In the genomic region with DNA sequence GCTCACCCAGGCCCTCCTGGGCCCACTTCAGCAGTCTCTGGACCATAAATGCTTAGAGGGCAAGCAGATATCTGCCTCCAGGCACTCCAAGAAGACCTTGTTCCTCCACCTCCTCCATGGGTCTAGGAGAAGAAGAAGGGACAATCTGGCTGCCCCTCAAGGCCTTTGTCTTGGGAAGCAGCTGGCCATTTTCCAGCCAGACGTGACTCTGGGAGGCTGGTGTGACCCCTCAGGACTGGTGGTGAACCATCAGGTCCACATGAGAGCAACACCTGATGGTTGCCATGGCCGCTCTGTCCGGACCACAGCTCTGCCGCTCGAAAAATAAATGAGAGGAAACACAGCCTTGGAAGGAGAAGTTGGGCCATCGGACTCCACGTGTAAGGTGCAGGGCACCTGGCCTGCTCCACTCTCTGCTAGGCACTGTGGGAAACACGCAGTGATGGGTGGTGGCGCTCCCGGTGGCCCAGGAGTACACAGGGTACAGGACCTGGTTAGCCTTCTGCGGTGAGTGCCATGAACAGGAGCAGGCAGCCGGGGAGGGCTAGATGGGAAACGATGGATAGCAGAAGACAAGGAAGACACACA, we compare ENCODE assay signal across 26 cellular contexts. TPM values are rescaled to one million over a fixed set of nuclear protein-coding genes. Genes with fewer than 3 reads are reported as not detected.
"Had no signal": no experiment of that assay in that cellular context is flagged by ENCODE, and none has a peak within 500 bp of the region (broad histone marks: within the 10 kb centered on the region; RNA-seq: fewer than 3 reads in every experiment).

No MANE protein-coding gene starts in this region.

- DNase-seq: activated CD4-positive, alpha-beta T cell treated with anti-CD3 and anti-CD28 coated beads for 36 hours; activated CD4-positive, alpha-beta T cell treated with anti-CD3 and anti-CD28 coated beads, Interleukin-2, amount 10 ng/mL, durations not matched to agents 7 days and 5 days; activated CD4-positive, alpha-beta T cell treated with anti-CD3 and anti-CD28 coated beads, Interleukin-2, amount 50 U/mL, for 48 hours; activated CD8-positive, alpha-beta T cell treated with anti-CD3 and anti-CD28 coated beads, Interleukin-2, amount 10 ng/mL, durations not matched to agents 7 days and 5 days; activated gamma-delta T cell; activated naive CD4-positive, alpha-beta T cell treated with Interleukin-2 at 50 U/mL for 16 hours; activated naive CD8-positive, alpha-beta T cell treated with anti-CD3 and anti-CD28 coated beads, Interleukin-2, amount 10 ng/mL, durations not matched to agents 7 days and 5 days; activated T-cell treated with anti-CD3 and anti-CD28 coated beads, Interleukin-2, amount 50 U/mL, for 24 hours; central memory CD4-positive, alpha-beta T cell; MM.1S; MV-4-11; NCI-H1092; NCI-H146; NCI-H187; NCI-H2081; NCI-H2171 treated with DMSO at 0.1 percent for 48 hours; NCI-H2227 treated with DMSO at 0.1 percent for 48 hours; NCI-H446 treated with DMSO at 0.1 percent for 48 hours; NCI-H524 had no signal

- H3K4me3 ChIP-seq: SJCRH30, SK-N-MC had no signal

- H3K27ac ChIP-seq: KMS-11, SJCRH30, SK-N-MC had no signal

- H3K9me3 ChIP-seq: SJCRH30 had no signal

- H3K4me2 ChIP-seq: KMS-11 had no signal

- ATAC-seq: activated CD4-positive, alpha-beta T cell treated with anti-CD3 and anti-CD28 coated beads for 36 hours; activated CD4-positive, CD25-positive, alpha-beta regulatory T cell treated with anti-CD3 and anti-CD28 coated beads, Interleukin-2, amount 50 U/mL, for 24 hours; activated CD8-positive, alpha-beta T cell treated with anti-CD3 and anti-CD28 coated beads, Interleukin-2, amount 10 ng/mL, durations not matched to agents 7 days and 5 days; Panc1; WTC11 had no signal

- H3K36me3 ChIP-seq: SJCRH30 had no signal

- H3K27me3 ChIP-seq: SJCRH30 had no signal

- H3K9ac ChIP-seq: KMS-11 had no signal

RNA-seq across cellular contexts. Expression of a gene that starts 3.0 kb away (rescaled TPM):
- total RNA-seq: activated T-helper 2 cell treated with anti-CD3 and anti-CD28 coated beads, Interferon-gamma antibody, Interleukin-2, Interleukin-4, amounts not matched to agents 10 μg/mL and 5 μg/mL and 100 μg/mL, durations not matched to agents 14 hours and 24 hours and 36 hours had no signal
